Comparison of ENCODE assay signal across 8 cellular contexts in genomic region chr12:132560421-132560830, GRCh38. TPM values are rescaled to one million over a fixed set of nuclear protein-coding genes. Genes with fewer than 3 reads are reported as not detected.
DNase-seq lines count a peak whose midpoint lies in the region; ATAC-seq and TF ChIP-seq lines count a peak whose summit lies in the region.

No MANE protein-coding gene starts in this region.

- peaks cover 10 to 31% of the 10 kb centered on the region in 2 donors for H3K4me1 Mint-ChIP-seq in natural killer cell

- peaks cover 0 to 7% of the 10 kb centered on the region in 2 donors for H3K27me3 Mint-ChIP-seq in natural killer cell (ENCODE audit: low read depth in 2 of 2)

- H3K36me3 Mint-ChIP-seq in natural killer cell = no peaks in the 10 kb centered on the region

- peaks cover 1% of the 10 kb centered on the region; the same call in 1 of the 2 replicates for H3K36me3 ChIP-seq in SK-N-MC (ENCODE audit: insufficient read depth, low read length)

- peak overlapping the region; percentile 67 for H3K4me3 Mint-ChIP-seq in natural killer cell

- H3K27ac ChIP-seq in SK-N-MC = peak overlapping the region; percentile 50; the same call in 1 of the 2 replicates

- peak overlapping the region; percentile 86 for H3K4me3 ChIP-seq in SK-N-MC
- peak overlapping the region; percentile 57 for H3K4me3 ChIP-seq in epithelial cell of esophagus (ENCODE audit: low read length)

- no peak overlapping the region for H3K27ac Mint-ChIP-seq in natural killer cell

- in situ Hi-C loops in GM13976 (cut with MboI; ENCODE audit: low sequenced_read_pairs, unreplicated experiment) = no loop called here

- no peaks in the 10 kb centered on the region for H3K9me3 Mint-ChIP-seq in natural killer cell

- no peak for TF ChIP-seq CTCF in GM13976 (IDR thresholded peaks at IDR 0.05; ENCODE audit: borderline replicate concordance, control extremely low read depth, extremely low read depth, insufficient read depth, missing control alignments)
- no peak for TF ChIP-seq CTCF in epithelial cell of esophagus (IDR thresholded peaks at IDR 0.05; ENCODE audit: insufficient read depth, low read depth, low read length, missing control alignments)
- TF ChIP-seq CTCF in natural killer cell (IDR thresholded peaks at IDR 0.05) = no peak

- intact Hi-C loops in natural killer cell (cut with micrococcal nuclease) = no loop called here

- peak overlapping the region; percentile 78 for H3K9ac ChIP-seq in SK-N-MC (ENCODE audit: insufficient read length)

- H3K9me3 ChIP-seq in SK-N-MC (ENCODE audit: low read depth, low read length) = no peaks in the 10 kb centered on the region

- peak in 1 of 3 donors; percentile 17 for ATAC-seq in natural killer cell
- no peak for ATAC-seq in GM18861 (IDR thresholded peaks at IDR 0.05; ENCODE audit: unreplicated experiment)

- DNase-seq in 8988T (peak; percentile 83), GM13976 (ENCODE audit: low spot score) (peak; percentile 65), SK-N-MC (ENCODE audit: low read depth, low spot score) (no peak), epithelial cell of esophagus (ENCODE audit: low read depth) (peak; percentile 47), natural killer cell (no peak), ureter (ENCODE audit: low spot score) (no peak), T1000 (lab: John Stamatoyannopoulos, UW) (no peak)

RNA-seq across cellular contexts. Expression of gene LRCOL1, which starts 50.0 kb away (rescaled TPM):
- total RNA-seq in natural killer cell (not detected), ureter (not detected)

RNA-seq across cellular contexts. Expression of gene P2RX2, which starts 58.1 kb away (rescaled TPM):
- total RNA-seq in natural killer cell (not detected), ureter (0.36 TPM)

Comparison
In these comparisons a context has a peak if more than half of its experiments do, and no peak if none do; other contexts are left out.
1. DNase-seq: peak in 8988T (single experiment), GM13976 (single experiment) and epithelial cell of esophagus (single experiment); none in SK-N-MC (single experiment), natural killer cell (single experiment), ureter (single experiment) and T1000 (single experiment).